ENCODE assay signal across 8 cellular contexts in the genomic region with DNA sequence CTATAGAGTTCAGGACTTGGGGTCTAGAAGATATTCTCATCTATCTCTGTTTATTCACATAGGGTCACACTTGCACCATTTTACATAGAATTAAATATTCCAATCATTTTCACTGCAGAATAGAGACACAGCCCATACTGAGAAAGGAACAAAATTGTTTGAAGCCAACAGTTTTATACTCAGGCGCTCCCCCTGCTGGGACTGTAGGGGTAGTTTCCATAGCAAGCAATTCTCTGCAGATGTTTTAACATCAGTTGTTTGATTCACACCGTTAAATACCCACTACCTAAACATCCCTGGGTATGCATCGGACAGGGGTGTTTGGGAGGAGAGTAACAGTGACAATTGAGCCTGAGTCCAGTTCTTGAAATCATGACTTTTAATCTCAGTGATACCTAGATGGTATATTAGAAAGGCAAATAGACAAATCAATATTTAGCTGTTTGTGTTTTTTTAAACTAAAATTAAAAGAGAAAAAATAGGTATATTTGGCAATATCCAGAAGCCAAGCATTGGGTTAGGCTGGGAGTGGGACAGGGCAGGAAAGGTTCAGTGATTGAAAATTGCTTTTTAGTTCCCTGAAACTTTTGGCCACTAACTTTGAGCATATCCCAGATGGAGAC. TPM values are rescaled to one million over a fixed set of nuclear protein-coding genes. Genes with fewer than 3 reads are reported as not detected.
DNase-seq lines count a peak whose midpoint lies in the region; ATAC-seq and TF ChIP-seq lines count a peak whose summit lies in the region.

No MANE protein-coding gene starts in this region.

- H4K20me1 ChIP-seq in GM23248 (ENCODE audit: insufficient read depth) (no peaks in the 10 kb centered on the region), PC-9 (ENCODE audit: insufficient read depth) (peaks cover 12% of the 10 kb centered on the region)

- TF ChIP-seq CTCF in PC-9 (conservative IDR thresholded peaks at IDR 0.05) (peak; percentile 80), astrocyte of the cerebellum (IDR thresholded peaks at IDR 0.05; ENCODE audit: low read depth, low read length, missing control alignments) (peak; percentile 68), transverse colon (IDR thresholded peaks at IDR 0.05) (peak; percentile 31 to 60 (median 44))

- no peak overlapping the region for H3K4me2 ChIP-seq in GM23248 (ENCODE audit: unreplicated experiment)
- H3K4me2 ChIP-seq in PC-9, result no peak overlapping the region

- no peak overlapping the region for H3K9ac ChIP-seq in GM23248

- in situ Hi-C loops in GM23248 (cut with MboI) (loop anchor here (5.0 kb wide), 1 partner anchor 59 kb away; no protein-coding TSS in a partner anchor), astrocyte of the cerebellum (cut with HindIII; ENCODE audit: low sequenced_read_pairs) (no loop called here), transverse colon (cut with MboI; ENCODE audit: low pct_ligation_motif_present in 1 of 4, low pct_unique_long_range_greater_than_20kb in 1 of 4, low sequenced_read_pairs in 3 of 4) (loop anchor here in 3 of 4 donors (10.0 to 25.0 kb wide), 2 partner anchors 163 to 171 kb away; no protein-coding TSS in a partner anchor)

- H3F3A ChIP-seq in GM23248 (ENCODE audit: insufficient read depth), result no peaks in the 10 kb centered on the region
- H3F3A ChIP-seq in PC-9 (ENCODE audit: insufficient read depth, low read depth), result peaks cover 21% of the 10 kb centered on the region; the same call in 1 of the 2 replicates

- TF ChIP-seq POLR2A in transverse colon (IDR thresholded peaks at IDR 0.05), result no peak

- H2AFZ ChIP-seq in GM23248 (no peak overlapping the region), PC-9 (no peak overlapping the region)

- POLR2A ChIA-PET in PC-9 (lab: Charles Lee; ENCODE audit: unreplicated experiment), result no interaction called here

- H3K79me2 ChIP-seq in GM23248 (ENCODE audit: insufficient read depth), result no peaks in the 10 kb centered on the region
- peaks cover 6% of the 10 kb centered on the region; the same call in 1 of the 2 replicates for H3K79me2 ChIP-seq in PC-9 (ENCODE audit: low read depth)

- H3K36me3 ChIP-seq in GM23248 (ENCODE audit: low read depth), result no peaks in the 10 kb centered on the region
- peaks cover 53% of the 10 kb centered on the region for H3K36me3 ChIP-seq in PC-9 (ENCODE audit: low read depth)
- H3K36me3 ChIP-seq in transverse colon, result no peaks in the 10 kb centered on the region

- peak; percentile 19 for DNase-seq in COLO668 (lab: John Stamatoyannopoulos, UW; ENCODE audit: unreplicated experiment)
- DNase-seq in GM23248, result peak; percentile 46
- peak in 1 of 2 experiments; percentile 23 for DNase-seq in PC-9
- peak; percentile 5 for DNase-seq in astrocyte of the cerebellum (ENCODE audit: low read depth)
- DNase-seq in left kidney (ENCODE audit: low read depth, low spot score), result peak; percentile 50
- peak; percentile 21 for DNase-seq in transverse colon

- no TSS peak for BruUV-seq in PC-9 (replicated peaks; lab: Mats Ljungman, UMichigan)

- 3 to 4% methylated on average over 3 of the region's 3 CpGs for WGBS in GM23248 (ENCODE audit: low coverage in 1 of 2, low lambda C conversion rate in 2 of 2, missing lambda C conversion rate in 2 of 2), 2 experiments
- 0 to 10% methylated on average over 1 to 3 of the region's 3 CpGs for WGBS in transverse colon (ENCODE audit: low coverage in 1 of 2), 2 donors

- H3K27ac ChIP-seq in GM23248 (no peak overlapping the region), PC-9 (no peak overlapping the region), transverse colon (no peak overlapping the region)

- intact Hi-C loops in PC-9 (cut with micrococcal nuclease; ENCODE audit: unreplicated experiment), result loop anchor here (5.0 to 10.0 kb wide), 3 partner anchors 207 to 406 kb away; no protein-coding TSS in a partner anchor
- intact Hi-C loops in transverse colon (cut with DNase I; ENCODE audit: low total_unique reads), result no loop called here

- ATAC-seq in GM21576 (IDR thresholded peaks at IDR 0.05; ENCODE audit: unreplicated experiment) (no peak), HG03095 (IDR thresholded peaks at IDR 0.05; ENCODE audit: unreplicated experiment) (no peak)

- no peaks in the 10 kb centered on the region for H3K9me2 ChIP-seq in GM23248 (ENCODE audit: insufficient read depth)
- H3K9me2 ChIP-seq in PC-9 (ENCODE audit: insufficient read depth), result no peaks in the 10 kb centered on the region

- H3K4me3 ChIP-seq in GM23248, result no peak overlapping the region
- no peak overlapping the region for H3K4me3 ChIP-seq in PC-9
- H3K4me3 ChIP-seq in astrocyte of the cerebellum (ENCODE audit: low read depth, low read length), result no peak overlapping the region
- no peak overlapping the region for H3K4me3 ChIP-seq in transverse colon

- TF ChIP-seq EP300 in transverse colon (IDR thresholded peaks at IDR 0.05; ENCODE audit: low read depth), result no peak

- H3K9me3 ChIP-seq in GM23248 (ENCODE audit: low read depth) (no peaks in the 10 kb centered on the region), PC-9 (ENCODE audit: insufficient read depth, low read depth) (no peaks in the 10 kb centered on the region), transverse colon (no peaks in the 10 kb centered on the region)

- H3K4me1 ChIP-seq in GM23248 (ENCODE audit: insufficient read depth) (no peaks in the 10 kb centered on the region), PC-9 (replicated peaks; ENCODE audit: insufficient read depth) (peaks cover 6% of the 10 kb centered on the region; the same call in 1 of the 2 replicates), transverse colon (no peaks in the 10 kb centered on the region)

- CTCF ChIA-PET in PC-9 (lab: Charles Lee), result interaction anchor here (0.6 to 1.5 kb wide), 3 partner anchors 58 to 321 kb away, joined by 3 to 15 read pairs (median 9); no protein-coding TSS in a partner anchor

- H3K27me3 ChIP-seq in GM23248 (replicated peaks; ENCODE audit: insufficient read depth) (no peaks in the 10 kb centered on the region), PC-9 (ENCODE audit: insufficient read depth, low read depth) (no peaks in the 10 kb centered on the region), transverse colon (no peaks in the 10 kb centered on the region)

RNA-seq across cellular contexts. Expression of a gene that starts 33.8 kb away (rescaled TPM):
- total RNA-seq in GM23248 (2014; rRNA removed; shearing (Covaris generic)), result 0.54 TPM in 1 of 2 replicates, not detected in the other
- not detected in 2 replicates for polyA plus RNA-seq in GM23248 (2016; fragmentation: Nextera tagmentation; extraction: Ambion mirVana)
- 6.3 and 8.7 TPM in 2 replicates for total RNA-seq in PC-9 (2021)
- total RNA-seq in transverse colon, result 10 to 100 TPM in 3 of 4 donors, 1 to 10 TPM in 1; 2.8 to 27.3 (median 17.3) TPM
